In the genomic region with DNA sequence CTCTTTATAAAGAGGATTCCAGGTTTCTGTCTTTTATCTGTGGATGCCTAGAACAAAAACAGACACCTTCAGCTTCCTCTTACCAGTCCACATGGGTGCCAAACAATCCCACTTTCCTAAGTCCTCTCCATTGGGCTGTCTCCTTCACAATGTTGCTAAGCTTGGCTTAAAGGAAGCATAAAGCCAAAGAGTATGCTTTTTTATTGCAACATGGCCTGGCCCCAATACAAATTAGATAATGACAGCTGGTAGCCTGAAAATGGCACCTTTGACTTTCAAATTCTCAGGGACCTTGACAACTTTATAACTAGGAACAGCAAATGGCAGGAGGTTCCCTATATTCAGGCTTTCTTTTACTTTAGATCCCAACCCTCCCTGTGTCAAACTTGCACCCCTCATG, we compare ENCODE assay signal across 27 cellular contexts.
"Had no signal": no experiment of that assay in that cellular context is flagged by ENCODE, and none has a peak within 500 bp of the region (broad histone marks: within the 10 kb centered on the region; RNA-seq: fewer than 3 reads in every experiment).

No MANE protein-coding gene starts in this region.

- H3K27me3 ChIP-seq: neural progenitor cell, right atrium auricular region, testis, tibial artery, upper lobe of right lung, uterus had no signal

- H3K36me3 Mint-ChIP-seq: neural progenitor cell; stimulated activated effector memory CD8-positive, alpha-beta T cell treated with anti-CD3 and anti-CD28 coated beads, Interleukin-12 subunit alpha, Interleukin-12 subunit beta, amount 100 ng/mL, for 72 hours had no signal

- DNase-seq: cortex of kidney; effector memory CD8-positive, alpha-beta T cell; hypothalamus; immature natural killer cell; islet precursor cell; left ventricle myocardium superior; naive thymus-derived CD4-positive, alpha-beta T cell; stimulated activated CD4-positive, alpha-beta T cell treated with anti-CD3 and anti-CD28 coated beads, Interleukin-12 subunit alpha, Interleukin-12 subunit beta, amount 100 ng/mL, for 4 hours; stimulated activated CD4-positive, alpha-beta T cell treated with anti-CD3 and anti-CD28 coated beads, Interleukin-2, amount 100 ng/mL, for 24 hours; stimulated activated CD4-positive, alpha-beta T cell treated with anti-CD3 and anti-CD28 coated beads, Interleukin-4, amount 100 ng/mL, for 24 hours; stimulated activated naive CD8-positive, alpha-beta T cell treated with anti-CD3 and anti-CD28 coated beads, Interleukin-15, Interleukin-2, amounts not matched to agents 100 U/mL and 50 U/mL, for 24 hours; substantia nigra; testis; tibial artery; upper lobe of right lung; uterus had no signal

- H3K9ac ChIP-seq: neural progenitor cell had no signal

- H3K4me2 ChIP-seq: neural progenitor cell, smooth muscle cell had no signal

- FAIRE-seq: endometrium, frontal cortex had no signal

- ATAC-seq: effector memory CD8-positive, alpha-beta T cell; left ventricle myocardium superior; naive thymus-derived CD4-positive, alpha-beta T cell; sciatic nerve; stimulated activated effector memory CD8-positive, alpha-beta T cell treated with anti-CD3 and anti-CD28 coated beads, Interleukin-12 subunit alpha, Interleukin-12 subunit beta, amount 100 ng/mL, for 72 hours; stimulated activated naive CD8-positive, alpha-beta T cell treated with anti-CD3 and anti-CD28 coated beads, Interleukin-15, Interleukin-2, amounts not matched to agents 100 U/mL and 50 U/mL, for 24 hours had no signal

- H3K27ac ChIP-seq: lower lobe of right lung, neural progenitor cell, prostate gland, right atrium auricular region, testis, tibial artery, upper lobe of right lung, uterus had no signal

- H2AFZ ChIP-seq: neural progenitor cell had no signal

- H3K4me3 Mint-ChIP-seq: effector memory CD8-positive, alpha-beta T cell; immature natural killer cell; memory B cell; nephron; neural progenitor cell; stimulated activated effector memory CD8-positive, alpha-beta T cell treated with anti-CD3 and anti-CD28 coated beads, Interleukin-12 subunit alpha, Interleukin-12 subunit beta, amount 100 ng/mL, for 72 hours had no signal

- H3K4me3 ChIP-seq: lower lobe of right lung, neural progenitor cell, prostate gland, right atrium auricular region, smooth muscle cell, testis, tibial artery, upper lobe of right lung, uterus had no signal

- H3K36me3 ChIP-seq: lower lobe of right lung, neural progenitor cell, prostate gland, right atrium auricular region, tibial artery, upper lobe of right lung, uterus had no signal

- H3K4me1 ChIP-seq: lower lobe of right lung, neural progenitor cell, prostate gland, right atrium auricular region, testis, tibial artery, upper lobe of right lung, uterus had no signal

- H3K4me1 Mint-ChIP-seq: immature natural killer cell, memory B cell, nephron, neural progenitor cell had no signal

- H3K9me3 ChIP-seq: prostate gland, testis, upper lobe of right lung, uterus had no signal

- H3K27ac Mint-ChIP-seq: effector memory CD8-positive, alpha-beta T cell; memory B cell; neural progenitor cell; stimulated activated effector memory CD8-positive, alpha-beta T cell treated with anti-CD3 and anti-CD28 coated beads, Interleukin-12 subunit alpha, Interleukin-12 subunit beta, amount 100 ng/mL, for 72 hours had no signal
